ENCODE assay signal across 8 cellular contexts in the genomic region with DNA sequence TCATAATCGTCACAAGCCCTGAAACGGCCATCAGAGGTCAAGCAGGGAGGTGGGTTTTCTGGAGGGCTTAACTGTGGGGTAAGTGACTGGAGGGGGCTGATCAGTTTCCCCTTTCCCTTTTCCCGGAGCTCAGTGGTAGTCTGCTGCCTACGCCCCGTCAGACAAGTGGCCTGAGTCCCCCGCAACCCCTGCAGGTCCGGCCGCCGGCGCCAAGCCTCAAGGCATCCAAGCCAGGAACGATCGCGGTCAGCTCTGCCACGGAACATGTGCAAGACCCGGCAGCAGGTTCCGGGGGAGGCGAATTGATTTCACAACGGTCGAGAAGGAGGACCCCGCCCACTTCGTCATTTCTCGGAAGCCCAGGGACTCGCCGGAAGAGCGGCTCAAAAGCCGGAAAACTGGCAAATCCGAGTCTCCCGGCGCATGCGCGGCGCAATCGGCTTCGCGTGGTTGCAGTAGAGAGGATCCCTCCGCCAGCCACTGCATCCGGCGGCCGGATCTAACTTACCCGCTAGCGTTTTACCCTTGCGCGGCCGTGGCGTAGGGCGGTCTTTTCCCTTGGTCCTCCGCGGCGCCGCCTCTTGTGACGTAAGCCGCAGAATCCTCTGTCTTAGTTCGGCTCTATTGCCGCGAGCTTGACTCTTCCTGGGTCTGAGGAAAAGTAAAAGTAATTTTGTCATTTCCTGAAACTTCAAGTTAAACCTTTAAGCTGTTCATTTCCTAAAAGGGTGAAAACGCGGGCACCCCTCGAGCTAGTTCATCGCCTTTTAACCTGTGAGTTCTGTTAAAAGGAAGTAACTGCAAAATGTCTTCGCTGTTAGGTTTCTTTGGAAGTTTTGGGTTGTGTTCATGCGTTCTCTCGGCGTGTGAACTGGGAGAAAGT. TPM values are rescaled to one million over a fixed set of nuclear protein-coding genes. Genes with fewer than 3 reads are reported as not detected.
DNase-seq lines count a peak whose midpoint lies in the region; ATAC-seq and TF ChIP-seq lines count a peak whose summit lies in the region.

No MANE protein-coding gene starts in this region.

- H3K4me3 ChIP-seq in BJ (ENCODE audit: low read depth, low read length), result peak overlapping the region; percentile 60
- peak overlapping the region; percentile 57 for H3K4me3 ChIP-seq in kidney epithelial cell (ENCODE audit: low read depth, low read length)

- DNase-seq in BJ (ENCODE audit: low read depth), result peak; percentile 99
- DNase-seq in GM19240 (ENCODE audit: insufficient read length, low spot score), result peak; percentile 91
- peak; percentile 100 for DNase-seq in NCI-H524 (lab: John Stamatoyannopoulos, UW)
- DNase-seq in activated CD4-positive, alpha-beta T cell treated with anti-CD3 and anti-CD28 coated beads for 4 hours, result peak; percentile 99
- DNase-seq in kidney epithelial cell (ENCODE audit: low read depth), result peak; percentile 98
- DNase-seq in stimulated activated CD4-positive, alpha-beta T cell treated with anti-CD3 and anti-CD28 coated beads, Interleukin-15, amount 100 ng/mL, for 24 hours, result peak; percentile 98

- H3K36me3 ChIP-seq in BJ (ENCODE audit: control insufficient read depth, insufficient read depth, low read length) (no peaks in the 10 kb centered on the region), kidney epithelial cell (ENCODE audit: control insufficient read depth, insufficient read depth, low read length) (no peaks in the 10 kb centered on the region)

- POLR2A ChIA-PET in BJ (lab: Charles Lee), result interaction anchor here (1.1 to 3.5 kb wide), 2 partner anchors 15 to 20 kb away, joined by 3 to 39 read pairs; partner anchors contain the start of gene CCNL1

- peak; percentile 91 for ATAC-seq in HG03457 (IDR thresholded peaks at IDR 0.05; ENCODE audit: unreplicated experiment)

- H3K27me3 ChIP-seq in BJ (ENCODE audit: control insufficient read depth, insufficient read depth, low read length) (no peaks in the 10 kb centered on the region), kidney epithelial cell (ENCODE audit: control insufficient read depth, insufficient read depth, low read length) (no peaks in the 10 kb centered on the region)

- peak overlapping the region; percentile 98 for H3K27ac ChIP-seq in cingulate gyrus (ENCODE audit: low read depth, low read length)

- TF ChIP-seq CTCF in BJ (IDR thresholded peaks at IDR 0.05; ENCODE audit: insufficient read depth, low read depth, low read length) (no peak), kidney epithelial cell (IDR thresholded peaks at IDR 0.05; ENCODE audit: insufficient read depth, low read length, poor library complexity, severe bottlenecking) (no peak)

- CTCF ChIA-PET in BJ (lab: Yijun Ruan, JAX), result interaction anchor here (0.6 to 2.5 kb wide), 8 partner anchors 9 to 443 kb away, joined by 3 to 10 read pairs (median 7); partner anchors contain the start of gene CCNL1

RNA-seq across cellular contexts. Expression of gene CCNL1, which starts 14.9 kb away (rescaled TPM):
- 132 and 145 TPM in 2 replicates for polyA plus RNA-seq in BJ (2011; rRNA removed)
- 98.4 and 126 TPM in 2 replicates for polyA minus RNA-seq in BJ (2011; rRNA and poly(A)+ RNA removed)
- total RNA-seq in kidney epithelial cell, result 99.9 and 108 TPM in 2 replicates

Comparison
In these comparisons a context has a peak if more than half of its experiments do, and no peak if none do; other contexts are left out.
1. Peak in every context shown above with its lines: DNase-seq, ATAC-seq, H3K4me3 ChIP-seq and H3K27ac ChIP-seq.